Comparison of ENCODE assay signal across 17 cellular contexts in the genomic region with DNA sequence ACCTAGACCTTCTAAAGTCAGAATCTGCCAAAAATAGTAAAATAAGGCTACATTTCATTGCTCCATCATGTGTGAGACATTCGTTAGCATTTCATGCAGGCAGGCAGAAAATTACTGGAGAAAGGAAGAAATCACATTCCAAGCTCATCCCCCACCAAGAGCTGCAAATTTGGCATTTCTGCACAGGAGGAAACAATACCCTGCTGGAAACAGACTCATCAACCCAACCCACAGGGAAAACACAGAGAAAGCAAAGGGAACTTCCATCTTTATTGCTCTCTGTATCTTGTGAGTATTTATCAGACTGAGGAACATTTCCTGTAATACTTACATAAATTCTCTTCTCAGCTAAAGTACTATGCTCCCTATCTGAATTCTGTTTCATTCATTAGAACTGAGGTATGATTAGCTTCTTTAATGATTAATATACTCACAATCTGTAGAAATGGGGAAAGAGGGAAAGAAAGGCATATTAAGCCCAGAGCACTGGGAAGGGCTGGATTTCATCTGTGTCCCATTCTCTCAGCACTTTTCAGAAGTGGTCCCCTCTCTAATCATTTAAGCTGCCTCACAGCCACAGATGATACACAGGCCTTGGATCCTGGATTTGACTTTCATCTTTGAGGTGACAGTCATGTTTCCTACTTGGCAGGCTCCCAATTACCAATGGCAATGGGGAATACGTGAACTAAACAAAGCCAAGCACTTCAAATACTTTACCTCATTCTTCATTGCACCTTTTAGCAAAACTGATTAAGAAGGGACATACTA.
DNase-seq lines count a peak whose midpoint lies in the region; FAIRE-seq and TF ChIP-seq lines count a peak whose summit lies in the region.
"Had no signal": no experiment of that assay in that cellular context is flagged by ENCODE, and none has a peak within 500 bp of the region (broad histone marks: within the 10 kb centered on the region; RNA-seq: fewer than 3 reads in every experiment).

No MANE protein-coding gene starts in this region.

- no peak overlapping the region for H2BK12ac ChIP-seq in H1 (ENCODE audit: low read depth, low read length)

- H3K79me1 ChIP-seq in H1 (ENCODE audit: low read depth, low read length), result no peaks in the 10 kb centered on the region

- H3K79me2 ChIP-seq in H1 (ENCODE audit: control insufficient read depth in 1 of 2, insufficient read depth in 2 of 2, low read length in 2 of 2), result no peaks in the 10 kb centered on the region

- peak overlapping the region; percentile 19 to 22 for H3K27ac ChIP-seq in breast epithelium
- no peak overlapping the region for H3K27ac ChIP-seq in H1 (ENCODE audit: low read depth, low read length)
- H3K27ac ChIP-seq: spleen had no signal

- no peak overlapping the region for H3K56ac ChIP-seq in H1 (replicated peaks; ENCODE audit: insufficient read length, low read depth, low read length)

- H3K9me3 Mint-ChIP-seq in MCF 10A (ENCODE audit: unreplicated experiment), result no peaks in the 10 kb centered on the region
- H3K9me3 Mint-ChIP-seq: T-helper 1 cell treated with Interleukin-12 subunit alpha and Interleukin-12 subunit beta and Interleukin-4 antibody, amounts not matched to agents 30 μg/mL and 1 μg/mL, for 36 hours had no signal

- TF ChIP-seq EP300 in H1 (IDR thresholded peaks at IDR 0.05; ENCODE audit: borderline replicate concordance in 1 of 2, low read depth in 2 of 2, low read length in 2 of 2), result no peak

- H3K4me2 ChIP-seq in H1 (ENCODE audit: insufficient read depth in 1 of 2, low read depth in 2 of 2, low read length in 2 of 2), result no peak overlapping the region

- no peak for TF ChIP-seq POLR2A in breast epithelium (IDR thresholded peaks at IDR 0.05)
- TF ChIP-seq POLR2A in H1 (IDR thresholded peaks at IDR 0.05; ENCODE audit: control extremely low read depth in 1 of 2, low read depth in 2 of 2, low read length in 2 of 2), result no peak

- H3K27ac Mint-ChIP-seq in MCF 10A (ENCODE audit: low read depth, unreplicated experiment), result no peak overlapping the region
- H3K27ac Mint-ChIP-seq: activated naive CD4-positive, alpha-beta T cell treated with anti-CD3 and anti-CD28 coated beads, Interleukin-2, amount 50 U/mL, for 24 hours; T-helper 1 cell treated with Interleukin-12 subunit alpha and Interleukin-12 subunit beta and Interleukin-4 antibody, amounts not matched to agents 30 μg/mL and 1 μg/mL, for 36 hours had no signal

- H2BK120ac ChIP-seq in H1 (replicated peaks; ENCODE audit: low read depth, low read length), result no peak overlapping the region

- no peak overlapping the region for H3K23ac ChIP-seq in H1 (ENCODE audit: insufficient read length)

- no TSS peak for BruUV-seq in MCF 10A (replicated peaks; lab: Mats Ljungman, UMichigan)

- H3K4me1 Mint-ChIP-seq in MCF 10A (ENCODE audit: insufficient read depth, unreplicated experiment), result no peaks in the 10 kb centered on the region
- H3K4me1 Mint-ChIP-seq: activated naive CD4-positive, alpha-beta T cell treated with anti-CD3 and anti-CD28 coated beads, Interleukin-2, amount 50 U/mL, for 24 hours had no signal

- POLR2A ChIA-PET in MCF 10A (lab: Yijun Ruan, JAX) (no interaction called here), H1 (lab: Charles Lee; ENCODE audit: partially characterized antibody) (no interaction called here)

- H4K8ac ChIP-seq in H1 (ENCODE audit: extremely low read depth, insufficient read depth, low read length), result no peak overlapping the region

- TF ChIP-seq CTCF in breast epithelium (IDR thresholded peaks at IDR 0.05), result no peak
- TF ChIP-seq CTCF in MCF 10A (IDR thresholded peaks at IDR 0.05; ENCODE audit: unreplicated experiment), result no peak
- TF ChIP-seq CTCF in H1 (IDR thresholded peaks at IDR 0.05; ENCODE audit: control extremely low read depth in 1 of 3, insufficient read depth in 1 of 3, low read depth in 1 of 3, low read length in 3 of 3), result no peak

- H3K36me3 Mint-ChIP-seq in MCF 10A (ENCODE audit: insufficient read depth, unreplicated experiment), result no peaks in the 10 kb centered on the region
- H3K36me3 Mint-ChIP-seq: activated naive CD4-positive, alpha-beta T cell treated with anti-CD3 and anti-CD28 coated beads, Interleukin-2, amount 50 U/mL, for 24 hours had no signal

- H3K36me3 ChIP-seq in breast epithelium, result no peaks in the 10 kb centered on the region
- H3K36me3 ChIP-seq in H1 (ENCODE audit: control insufficient read depth in 2 of 4, insufficient read depth in 4 of 4, low read length in 3 of 4), result no peaks in the 10 kb centered on the region
- H3K36me3 ChIP-seq: spleen had no signal

- 90% methylated on average over 2 of the region's 2 CpGs; no CpG with 5 or more reads in 1 of the 2 experiments for WGBS in H1 (ENCODE audit: extremely low coverage in 1 of 2, insufficient coverage in 1 of 2, insufficient read length in 1 of 2, insufficient replicate concordance in 2 of 2, low coverage in 1 of 2, low lambda C conversion rate in 2 of 2, missing lambda C conversion rate in 1 of 2), 2 experiments

- H3K4ac ChIP-seq in H1 (replicated peaks; ENCODE audit: insufficient read length, low read depth, low read length), result no peak overlapping the region

- H2BK5ac ChIP-seq in H1 (ENCODE audit: low read depth, low read length), result no peak overlapping the region

- no peak overlapping the region for H3K18ac ChIP-seq in H1 (ENCODE audit: extremely low read depth, low read length)

- no peak overlapping the region for H3K4me3 Mint-ChIP-seq in MCF 10A (ENCODE audit: unreplicated experiment)
- H3K4me3 Mint-ChIP-seq: activated naive CD4-positive, alpha-beta T cell treated with anti-CD3 and anti-CD28 coated beads, Interleukin-2, amount 50 U/mL, for 24 hours; T-helper 1 cell treated with Interleukin-12 subunit alpha and Interleukin-12 subunit beta and Interleukin-4 antibody, amounts not matched to agents 30 μg/mL and 1 μg/mL, for 36 hours had no signal

- no peak for FAIRE-seq in H1 (lab: Jason Lieb, UNC)
- FAIRE-seq: HTR-8/SVneo had no signal

- no peak overlapping the region for H4K5ac ChIP-seq in H1 (ENCODE audit: insufficient read length, low read depth, low read length)

- no peak overlapping the region for H3K9ac ChIP-seq in H1 (replicated peaks in 1 of 4; ENCODE audit: extremely low read depth in 1 of 4, low read depth in 3 of 4, low read length in 3 of 4)

- H3K27me3 ChIP-seq in breast epithelium, result no peaks in the 10 kb centered on the region
- H3K27me3 ChIP-seq in H1 (replicated peaks in 1 of 4; ENCODE audit: control insufficient read depth in 3 of 4, extremely low read depth in 1 of 4, insufficient read depth in 3 of 4, low read length in 3 of 4), result no peaks in the 10 kb centered on the region
- H3K27me3 ChIP-seq: spleen had no signal

- H4K20me1 ChIP-seq in H1 (replicated peaks in 1 of 2; ENCODE audit: control insufficient read depth in 1 of 2, insufficient read depth in 2 of 2, low read length in 2 of 2), result no peaks in the 10 kb centered on the region

- no peak overlapping the region for H2BK15ac ChIP-seq in H1 (ENCODE audit: low read length)

- H3K4me1 ChIP-seq in breast epithelium (no peaks in the 10 kb centered on the region), H1 (replicated peaks in 1 of 4; ENCODE audit: control insufficient read depth in 3 of 4, insufficient read depth in 4 of 4, low read length in 3 of 4) (peaks cover 0 to 4% (median 2%) of the 10 kb centered on the region in 4 experiments; a peak in 2 of 7 replicates)

- no peaks in the 10 kb centered on the region for H3K23me2 ChIP-seq in H1 (ENCODE audit: low read depth, low read length)

- H2BK20ac ChIP-seq in H1 (ENCODE audit: low read length), result no peak overlapping the region

- H3K9me3 ChIP-seq in breast epithelium, result no peaks in the 10 kb centered on the region
- no peaks in the 10 kb centered on the region for H3K9me3 ChIP-seq in H1 (ENCODE audit: insufficient read depth in 2 of 2, low read depth in 1 of 2, low read length in 1 of 2)

- no peak overlapping the region for H2AK5ac ChIP-seq in H1 (ENCODE audit: low read depth, low read length)

- CTCF ChIA-PET in MCF 10A (lab: Yijun Ruan, JAX), result no interaction called here
- CTCF ChIA-PET in H1 (lab: Charles Lee; ENCODE audit: partially characterized antibody), result interaction anchor here (0.7 to 0.8 kb wide), 2 partner anchors 62 to 112 kb away, joined by 3 read pairs; no protein-coding TSS in a partner anchor

- no peak overlapping the region for H3K14ac ChIP-seq in H1 (ENCODE audit: insufficient read length)

- no peak overlapping the region for H3K4me3 ChIP-seq in breast epithelium
- H3K4me3 ChIP-seq in H1 (ENCODE audit: extremely low read depth in 1 of 4, insufficient read depth in 2 of 4, low read depth in 3 of 4, low read length in 4 of 4), result no peak overlapping the region
- H3K4me3 ChIP-seq: lung, spleen had no signal

- no peaks in the 10 kb centered on the region for H3K27me3 Mint-ChIP-seq in MCF 10A (ENCODE audit: insufficient read depth, unreplicated experiment)

- intact Hi-C loops in breast epithelium (cut with DNase I; ENCODE audit: low total_unique reads) (no loop called here), MCF 10A (cut with micrococcal nuclease) (no loop called here)

- 0 out of 2 replicates have a peak overlapping the region, but pooled peaks have one; percentile 6 for H2AFZ ChIP-seq in H1 (ENCODE audit: low read length)

- no peak for DNase-seq in breast epithelium (ENCODE audit: low spot score in 2 of 2)
- no peak for DNase-seq in MCF 10A (ENCODE audit: unreplicated experiment)
- peak; percentile 15 for DNase-seq in NCI-H774 (lab: John Stamatoyannopoulos, UW)
- DNase-seq in H1 (ENCODE audit: low read depth in 1 of 2, low spot score in 2 of 2), result no peak
- DNase-seq in retina, result peak; percentile 32
- no peak for DNase-seq in NOMO-1 (lab: John Stamatoyannopoulos, UW; ENCODE audit: unreplicated experiment in 2 of 2)
- no peak for DNase-seq in activated CD4-positive, alpha-beta T cell treated with anti-CD3 and anti-CD28 coated beads, Interleukin-2, amount 50 U/mL, for 48 hours
- DNase-seq in iPS-NIHi11 (ENCODE audit: low spot score), result no peak
- DNase-seq: activated CD8-positive, alpha-beta memory T cell treated with anti-CD3 and anti-CD28 coated beads, Interleukin-2, amount 50 U/mL, for 4 hours; cerebellar nuclear complex; GOT3; nucleus accumbens; spleen had no signal

- TF ChIP-seq RAD21 in H1 (IDR thresholded peaks at IDR 0.05 in 1 of 2, conservative IDR thresholded peaks at IDR 0.05 in 1 of 2; ENCODE audit: low read depth in 2 of 2, low read length in 2 of 2), result no peak

- no peak overlapping the region for H4K91ac ChIP-seq in H1 (replicated peaks; ENCODE audit: insufficient read length, low read length)

TF ChIP-seq in H1, 55 proteins besides CTCF, POLR2A, EP300 and RAD21:
- TF ChIP-seq SIN3A (conservative IDR thresholded peaks at IDR 0.05 in 1 of 2, IDR thresholded peaks at IDR 0.05 in 1 of 2; ENCODE audit: low read depth in 1 of 2, low read length in 2 of 2) (no peak), CREB1 (IDR thresholded peaks at IDR 0.05) (no peak), TEAD4 (IDR thresholded peaks at IDR 0.05; ENCODE audit: low read depth, low read length) (0 out of 2 replicates have a peak, but pooled peaks have one; percentile 24), SRF (IDR thresholded peaks at IDR 0.05; ENCODE audit: low read depth, low read length) (no peak)
- TF ChIP-seq, protein P1, sequence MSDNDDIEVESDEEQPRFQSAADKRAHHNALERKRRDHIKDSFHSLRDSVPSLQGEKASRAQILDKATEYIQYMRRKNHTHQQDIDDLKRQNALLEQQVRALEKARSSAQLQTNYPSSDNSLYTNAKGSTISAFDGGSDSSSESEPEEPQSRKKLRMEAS (IDR thresholded peaks at IDR 0.05), result no peak

Comparison
In these comparisons a context has a peak if more than half of its experiments do, and no peak if none do; other contexts are left out.
1. DNase-seq: peak in NCI-H774 (single experiment) and retina (single experiment); none in breast epithelium (0 of 2), MCF 10A (single experiment), H1 (0 of 2), NOMO-1 (0 of 2), activated CD4-positive, alpha-beta T cell treated with anti-CD3 and anti-CD28 coated beads, Interleukin-2, amount 50 U/mL, for 48 hours (0 of 2) and iPS-NIHi11 (single experiment).